Comparison of ENCODE assay signal across 26 cellular contexts in genomic region chr2:155062250-155062985, GRCh38.
"Had no signal": no experiment of that assay in that cellular context is flagged by ENCODE, and none has a peak within 500 bp of the region (broad histone marks: within the 10 kb centered on the region; RNA-seq: fewer than 3 reads in every experiment).

No MANE protein-coding gene starts in this region.

- FAIRE-seq: kidney had no signal

- DNase-seq: activated CD4-positive, alpha-beta T cell treated with anti-CD3 and anti-CD28 coated beads for 36 hours; activated CD4-positive, alpha-beta T cell treated with anti-CD3 and anti-CD28 coated beads, Interleukin-2, amount 50 U/mL, for 4 hours; activated CD4-positive, CD25-positive, alpha-beta regulatory T cell; activated naive CD4-positive, alpha-beta T cell; activated T-cell treated with anti-CD3 and anti-CD28 coated beads for 4 hours; activated T-cell treated with anti-CD3 and anti-CD28 coated beads, Interleukin-2, amount 50 U/mL, for 72 hours; cortex of kidney; effector memory CD8-positive, alpha-beta T cell; gastrocnemius medialis; hypothalamus; immature natural killer cell; kidney; left colon; mammary epithelial cell; naive thymus-derived CD4-positive, alpha-beta T cell; ovary; psoas muscle; sigmoid colon; stimulated activated CD4-positive, alpha-beta T cell treated with anti-CD3 and anti-CD28 coated beads, Interleukin-1b, Interleukin-23, amount 100 ng/mL, for 48 hours; stimulated activated CD4-positive, alpha-beta T cell treated with anti-CD3 and anti-CD28 coated beads, Interleukin-4, amount 100 ng/mL, for 4 hours; stimulated activated CD8-positive, alpha-beta memory T cell treated with anti-CD3 and anti-CD28 coated beads, Interleukin-4, amount 100 ng/mL, for 48 hours; stimulated activated naive B cell treated with anti-CD40 and anti-IgM and Interleukin-4, amounts not matched to agents 10 μg/mL and 1 μg/mL and 100 μg/mL, for 72 hours had no signal

- H3K27me3 ChIP-seq: gastrocnemius medialis, ovary, sigmoid colon, suprapubic skin, tibial nerve had no signal

- H3K4me1 ChIP-seq: gastrocnemius medialis, psoas muscle, sigmoid colon, suprapubic skin, tibial nerve had no signal

- H3K27ac ChIP-seq: gastrocnemius medialis, ovary, psoas muscle, sigmoid colon, suprapubic skin, tibial nerve had no signal

- H3K9me3 ChIP-seq: gastrocnemius medialis, ovary, sigmoid colon, suprapubic skin had no signal

- ATAC-seq: activated CD4-positive, alpha-beta T cell treated with anti-CD3 and anti-CD28 coated beads for 36 hours; activated naive CD4-positive, alpha-beta T cell treated with anti-CD3 and anti-CD28 coated beads, Interleukin-2, amount 50 U/mL, for 72 hours; activated T-cell treated with anti-CD3 and anti-CD28 coated beads, Interleukin-2, amount 50 U/mL, for 72 hours; effector memory CD8-positive, alpha-beta T cell; gastrocnemius medialis; left colon; naive thymus-derived CD4-positive, alpha-beta T cell; psoas muscle; stimulated activated naive B cell treated with anti-CD40 and anti-IgM and Interleukin-4, amounts not matched to agents 10 μg/mL and 1 μg/mL and 100 μg/mL, for 72 hours had no signal

- H3K4me3 ChIP-seq: gastrocnemius medialis, ovary, psoas muscle, sigmoid colon, smooth muscle cell, suprapubic skin, tibial nerve had no signal

- H3K36me3 ChIP-seq: gastrocnemius medialis, ovary, sigmoid colon, suprapubic skin, tibial nerve had no signal

- H3K4me2 ChIP-seq: smooth muscle cell had no signal
